Comparison of ENCODE assay signal across 2 cellular contexts in the genomic region with DNA sequence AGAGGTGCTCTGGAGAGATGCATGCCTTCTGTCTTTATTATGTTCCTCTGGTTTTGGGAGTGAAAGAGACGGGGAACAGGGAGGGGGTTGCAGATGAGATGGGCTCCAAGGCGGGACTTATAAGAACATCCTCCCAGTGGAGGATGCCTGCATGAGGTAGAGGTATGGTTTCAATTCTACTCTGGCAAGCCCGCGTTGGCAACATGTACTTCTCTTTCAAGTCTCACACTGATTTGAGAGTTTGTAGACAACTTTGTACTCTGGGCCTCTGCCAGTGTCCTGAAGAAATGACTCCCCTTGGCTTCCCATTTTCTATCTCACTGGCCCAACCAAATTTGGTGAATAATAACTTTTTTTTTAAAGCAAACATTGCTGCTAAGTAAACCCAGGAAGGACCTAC.
TF ChIP-seq lines count a peak whose summit lies in the region.

No MANE protein-coding gene starts in this region.

TF ChIP-seq in SK-N-SH, 30 proteins besides CTCF, POLR2A, EP300 and RAD21 (continued from another document):
- TF ChIP-seq, protein P1, sequence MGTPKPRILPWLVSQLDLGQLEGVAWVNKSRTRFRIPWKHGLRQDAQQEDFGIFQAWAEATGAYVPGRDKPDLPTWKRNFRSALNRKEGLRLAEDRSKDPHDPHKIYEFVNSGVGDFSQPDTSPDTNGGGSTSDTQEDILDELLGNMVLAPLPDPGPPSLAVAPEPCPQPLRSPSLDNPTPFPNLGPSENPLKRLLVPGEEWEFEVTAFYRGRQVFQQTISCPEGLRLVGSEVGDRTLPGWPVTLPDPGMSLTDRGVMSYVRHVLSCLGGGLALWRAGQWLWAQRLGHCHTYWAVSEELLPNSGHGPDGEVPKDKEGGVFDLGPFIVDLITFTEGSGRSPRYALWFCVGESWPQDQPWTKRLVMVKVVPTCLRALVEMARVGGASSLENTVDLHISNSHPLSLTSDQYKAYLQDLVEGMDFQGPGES (IDR thresholded peaks at IDR 0.05; ENCODE audit: low read depth, low read length) = no peak
- TF ChIP-seq NRF1 (IDR thresholded peaks at IDR 0.05; ENCODE audit: low read depth, low read length) (no peak), MXI1 (IDR thresholded peaks at IDR 0.05; ENCODE audit: low read depth, low read length) (no peak), TEAD4 (IDR thresholded peaks at IDR 0.05; ENCODE audit: borderline replicate concordance, insufficient read depth) (no peak), TAF1 (IDR thresholded peaks at IDR 0.05; ENCODE audit: borderline replicate concordance, low read depth, low read length) (no peak), GATA2 (CRISPR knock-in tag; IDR thresholded peaks at IDR 0.05) (no peak), RXRA (IDR thresholded peaks at IDR 0.05; ENCODE audit: borderline replicate concordance, low read depth) (no peak)
- TF ChIP-seq, protein P2, sequence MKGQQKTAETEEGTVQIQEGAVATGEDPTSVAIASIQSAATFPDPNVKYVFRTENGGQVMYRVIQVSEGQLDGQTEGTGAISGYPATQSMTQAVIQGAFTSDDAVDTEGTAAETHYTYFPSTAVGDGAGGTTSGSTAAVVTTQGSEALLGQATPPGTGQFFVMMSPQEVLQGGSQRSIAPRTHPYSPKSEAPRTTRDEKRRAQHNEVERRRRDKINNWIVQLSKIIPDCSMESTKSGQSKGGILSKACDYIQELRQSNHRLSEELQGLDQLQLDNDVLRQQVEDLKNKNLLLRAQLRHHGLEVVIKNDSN (IDR thresholded peaks at IDR 0.05; ENCODE audit: borderline replicate concordance, low read depth) = no peak

TF ChIP-seq in SK-N-SH treated with all-trans-retinoic acid at 6 μM for 48 hours, 23 proteins besides CTCF, POLR2A, EP300 and RAD21 (continued from another document):
- TF ChIP-seq, protein P3, sequence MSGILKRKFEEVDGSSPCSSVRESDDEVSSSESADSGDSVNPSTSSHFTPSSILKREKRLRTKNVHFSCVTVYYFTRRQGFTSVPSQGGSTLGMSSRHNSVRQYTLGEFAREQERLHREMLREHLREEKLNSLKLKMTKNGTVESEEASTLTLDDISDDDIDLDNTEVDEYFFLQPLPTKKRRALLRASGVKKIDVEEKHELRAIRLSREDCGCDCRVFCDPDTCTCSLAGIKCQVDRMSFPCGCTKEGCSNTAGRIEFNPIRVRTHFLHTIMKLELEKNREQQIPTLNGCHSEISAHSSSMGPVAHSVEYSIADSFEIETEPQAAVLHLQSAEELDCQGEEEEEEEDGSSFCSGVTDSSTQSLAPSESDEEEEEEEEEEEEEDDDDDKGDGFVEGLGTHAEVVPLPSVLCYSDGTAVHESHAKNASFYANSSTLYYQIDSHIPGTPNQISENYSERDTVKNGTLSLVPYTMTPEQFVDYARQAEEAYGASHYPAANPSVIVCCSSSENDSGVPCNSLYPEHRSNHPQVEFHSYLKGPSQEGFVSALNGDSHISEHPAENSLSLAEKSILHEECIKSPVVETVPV (CRISPR knock-in tag; IDR thresholded peaks at IDR 0.05) = no peak
- TF ChIP-seq ZNF70 (CRISPR knock-in tag; IDR thresholded peaks at IDR 0.05) = no peak
- TF ChIP-seq ESRRG (CRISPR knock-in tag; IDR thresholded peaks at IDR 0.05) = no peak
- TF ChIP-seq ZFP3 (CRISPR knock-in tag; IDR thresholded peaks at IDR 0.05) = no peak
- no peak for TF ChIP-seq GLIS3 (CRISPR knock-in tag; IDR thresholded peaks at IDR 0.05)
- no peak for TF ChIP-seq OSR1 (CRISPR knock-in tag; IDR thresholded peaks at IDR 0.05)
- TF ChIP-seq, protein P4, sequence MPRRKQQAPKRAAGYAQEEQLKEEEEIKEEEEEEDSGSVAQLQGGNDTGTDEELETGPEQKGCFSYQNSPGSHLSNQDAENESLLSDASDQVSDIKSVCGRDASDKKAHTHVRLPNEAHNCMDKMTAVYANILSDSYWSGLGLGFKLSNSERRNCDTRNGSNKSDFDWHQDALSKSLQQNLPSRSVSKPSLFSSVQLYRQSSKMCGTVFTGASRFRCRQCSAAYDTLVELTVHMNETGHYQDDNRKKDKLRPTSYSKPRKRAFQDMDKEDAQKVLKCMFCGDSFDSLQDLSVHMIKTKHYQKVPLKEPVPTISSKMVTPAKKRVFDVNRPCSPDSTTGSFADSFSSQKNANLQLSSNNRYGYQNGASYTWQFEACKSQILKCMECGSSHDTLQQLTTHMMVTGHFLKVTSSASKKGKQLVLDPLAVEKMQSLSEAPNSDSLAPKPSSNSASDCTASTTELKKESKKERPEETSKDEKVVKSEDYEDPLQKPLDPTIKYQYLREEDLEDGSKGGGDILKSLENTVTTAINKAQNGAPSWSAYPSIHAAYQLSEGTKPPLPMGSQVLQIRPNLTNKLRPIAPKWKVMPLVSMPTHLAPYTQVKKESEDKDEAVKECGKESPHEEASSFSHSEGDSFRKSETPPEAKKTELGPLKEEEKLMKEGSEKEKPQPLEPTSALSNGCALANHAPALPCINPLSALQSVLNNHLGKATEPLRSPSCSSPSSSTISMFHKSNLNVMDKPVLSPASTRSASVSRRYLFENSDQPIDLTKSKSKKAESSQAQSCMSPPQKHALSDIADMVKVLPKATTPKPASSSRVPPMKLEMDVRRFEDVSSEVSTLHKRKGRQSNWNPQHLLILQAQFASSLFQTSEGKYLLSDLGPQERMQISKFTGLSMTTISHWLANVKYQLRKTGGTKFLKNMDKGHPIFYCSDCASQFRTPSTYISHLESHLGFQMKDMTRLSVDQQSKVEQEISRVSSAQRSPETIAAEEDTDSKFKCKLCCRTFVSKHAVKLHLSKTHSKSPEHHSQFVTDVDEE (CRISPR knock-in tag; IDR thresholded peaks at IDR 0.05) = no peak
- TF ChIP-seq ISL1 (CRISPR knock-in tag; IDR thresholded peaks at IDR 0.05) = no peak
- no peak for TF ChIP-seq BACH2 (CRISPR knock-in tag; IDR thresholded peaks at IDR 0.05; ENCODE audit: borderline replicate concordance)
TF ChIP-seq in SK-N-SH treated with all-trans-retinoic acid at 6 μM for 48 hours: peak in this region for 0.
